In the genomic region with DNA sequence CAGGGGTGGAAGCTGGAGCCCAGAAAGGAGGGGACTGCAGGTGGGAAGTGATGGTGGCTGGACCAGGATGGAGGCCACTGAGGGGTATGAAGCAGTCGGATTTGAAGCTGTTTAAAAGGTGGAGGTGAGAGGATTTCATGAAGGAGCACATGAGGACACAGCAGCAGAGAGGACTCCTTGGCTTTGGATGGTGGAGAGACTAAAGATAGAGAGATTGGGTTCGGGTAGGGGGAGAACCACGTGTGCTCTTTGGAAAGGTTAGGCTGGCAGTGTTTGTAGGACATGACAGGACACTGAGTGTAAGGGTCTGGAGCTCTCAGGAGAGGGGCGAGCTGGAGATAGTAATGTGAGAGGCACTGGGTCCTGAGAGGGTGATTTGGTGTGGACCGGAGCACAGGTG, we compare ENCODE assay signal across 18 cellular contexts. TPM values are rescaled to one million over a fixed set of nuclear protein-coding genes. Genes with fewer than 3 reads are reported as not detected.
A peak's percentile ranks its signal among the peaks of the same experiment; 100 is the strongest.
DNase-seq lines count a peak whose midpoint lies in the region; TF ChIP-seq lines count a peak whose summit lies in the region.
"Had no signal": no experiment of that assay in that cellular context is flagged by ENCODE, and none has a peak within 500 bp of the region (broad histone marks: within the 10 kb centered on the region; RNA-seq: fewer than 3 reads in every experiment).

No MANE protein-coding gene starts in this region.

- H3K4me1 Mint-ChIP-seq in activated CD4-positive, alpha-beta T cell treated with anti-CD3 and anti-CD28 coated beads, Interleukin-2, amount 10 ng/mL, durations not matched to agents 7 days and 5 days, result peaks cover 13% of the 10 kb centered on the region
- H3K4me1 Mint-ChIP-seq in immature natural killer cell, result peaks cover 9 to 12% of the 10 kb centered on the region in 2 donors

- WGBS in suprapubic skin, result 72% methylated on average over 5 of the region's 5 CpGs

- H3K27me3 Mint-ChIP-seq in activated CD4-positive, alpha-beta T cell treated with anti-CD3 and anti-CD28 coated beads, Interleukin-2, amount 10 ng/mL, durations not matched to agents 7 days and 5 days, result peaks cover 2% of the 10 kb centered on the region
- peaks cover 0 to 9% (median 2%) of the 10 kb centered on the region in 3 donors for H3K27me3 Mint-ChIP-seq in immature natural killer cell (ENCODE audit: low read depth in 3 of 3)

- no peaks in the 10 kb centered on the region for H3K9me3 Mint-ChIP-seq in activated CD4-positive, alpha-beta T cell treated with anti-CD3 and anti-CD28 coated beads, Interleukin-2, amount 10 ng/mL, durations not matched to agents 7 days and 5 days
- no peaks in the 10 kb centered on the region for H3K9me3 Mint-ChIP-seq in immature natural killer cell
- H3K9me3 Mint-ChIP-seq: GM23338 had no signal

- intact Hi-C loops in cardiac septum (cut with DNase I), result no loop called here

- no peak overlapping the region for H3K4me3 Mint-ChIP-seq in activated CD4-positive, alpha-beta T cell treated with anti-CD3 and anti-CD28 coated beads, Interleukin-2, amount 10 ng/mL, durations not matched to agents 7 days and 5 days
- H3K4me3 Mint-ChIP-seq in immature natural killer cell, result no peak overlapping the region
- H3K4me3 Mint-ChIP-seq: GM23338 had no signal

- CTCF ChIA-PET in activated CD4-positive, alpha-beta T cell treated with anti-CD3 and anti-CD28 coated beads, Interleukin-2, amount 10 ng/mL, durations not matched to agents 7 days and 5 days (lab: Charles Lee), result interaction anchor here (0.5 kb wide), 1 partner anchor 8 kb away, joined by 4 read pairs; no protein-coding TSS in a partner anchor

- no peak for TF ChIP-seq CTCF in suprapubic skin (IDR thresholded peaks at IDR 0.05)

- peaks cover 39% of the 10 kb centered on the region for H3K36me3 ChIP-seq in suprapubic skin

- H3K27ac ChIP-seq in substantia nigra (ENCODE audit: low read depth, low read length, poor library complexity, severe bottlenecking), result peak overlapping the region; percentile 38
- H3K27ac ChIP-seq in suprapubic skin, result no peak overlapping the region
- H3K27ac ChIP-seq: BLaER1, SJSA1 had no signal

- peak overlapping the region; percentile 17 for H3K27ac Mint-ChIP-seq in activated CD4-positive, alpha-beta T cell treated with anti-CD3 and anti-CD28 coated beads, Interleukin-2, amount 10 ng/mL, durations not matched to agents 7 days and 5 days
- peak overlapping the region in 5 of 6 donors; percentile 11 to 76 (median 59) for H3K27ac Mint-ChIP-seq in immature natural killer cell
- H3K27ac Mint-ChIP-seq: GM23338 had no signal

- no peak for DNase-seq in activated CD4-positive, alpha-beta T cell treated with anti-CD3 and anti-CD28 coated beads, Interleukin-2, amount 10 ng/mL, durations not matched to agents 7 days and 5 days
- no peak for DNase-seq in activated CD4-positive, alpha-beta T cell treated with anti-CD3 and anti-CD28 coated beads for 4 hours
- DNase-seq in immature natural killer cell, result no peak
- no peak for DNase-seq in substantia nigra (lab: John Stamatoyannopoulos, UW)
- DNase-seq in suprapubic skin (ENCODE audit: low spot score in 2 of 2), result no peak
- no peak for DNase-seq in cardiac septum (ENCODE audit: low spot score)
- no peak for DNase-seq in islet precursor cell
- DNase-seq: GDM1, Kasumi-1, MM.1S, NCI-H1105, NCI-H187, NCI-H446, PC-3 had no signal

- H3K27me3 ChIP-seq in suprapubic skin, result peaks cover 12% of the 10 kb centered on the region
- H3K27me3 ChIP-seq: SJSA1 had no signal

- H3K4me1 ChIP-seq in suprapubic skin, result peaks cover 19% of the 10 kb centered on the region

- POLR2A ChIA-PET in activated CD4-positive, alpha-beta T cell treated with anti-CD3 and anti-CD28 coated beads, Interleukin-2, amount 10 ng/mL, durations not matched to agents 7 days and 5 days (lab: Charles Lee), result no interaction called here

- H3K4me3 ChIP-seq in suprapubic skin, result no peak overlapping the region
- H3K4me3 ChIP-seq: BLaER1, GM23338, SJSA1 had no signal

- H3K9me3 ChIP-seq in suprapubic skin, result no peaks in the 10 kb centered on the region
- H3K9me3 ChIP-seq: BLaER1, SJSA1 had no signal

- peaks cover 27% of the 10 kb centered on the region for H3K36me3 Mint-ChIP-seq in activated CD4-positive, alpha-beta T cell treated with anti-CD3 and anti-CD28 coated beads, Interleukin-2, amount 10 ng/mL, durations not matched to agents 7 days and 5 days (ENCODE audit: low read depth)
- peaks cover 0 to 15% (median 3%) of the 10 kb centered on the region in 3 donors for H3K36me3 Mint-ChIP-seq in immature natural killer cell

- TF ChIP-seq EP300 in suprapubic skin (IDR thresholded peaks at IDR 0.05), result no peak

- TF ChIP-seq POLR2A in Raji (IDR thresholded peaks at IDR 0.05; ENCODE audit: insufficient read depth, low read depth, low read length) (0 out of 2 replicates have a peak, but pooled peaks have one; percentile 23), suprapubic skin (IDR thresholded peaks at IDR 0.05) (no peak)

RNA-seq across cellular contexts. Expression of a gene that starts 8.8 kb away (rescaled TPM):
- total RNA-seq in activated CD4-positive, alpha-beta T cell treated with anti-CD3 and anti-CD28 coated beads, Interleukin-2, amount 10 ng/mL, durations not matched to agents 7 days and 5 days, result 100 to 1,000 TPM; 485 to 566 TPM
- 1,000 to 10,000 TPM in 2 of 3 donors, 100 to 1,000 TPM in 1; 754 to 1,123 (median 1,001) TPM for polyA plus RNA-seq in immature natural killer cell
- total RNA-seq in suprapubic skin (100 to 1,000 TPM in 3 of 4 donors, 10 to 100 TPM in 1; 80.9 to 160 (median 146) TPM), cardiac septum (210 TPM)

RNA-seq across cellular contexts. Expression of a gene that starts 9.6 kb away (rescaled TPM):
- 1 to 10 TPM; 6.1 to 7.3 TPM for total RNA-seq in activated CD4-positive, alpha-beta T cell treated with anti-CD3 and anti-CD28 coated beads, Interleukin-2, amount 10 ng/mL, durations not matched to agents 7 days and 5 days
- polyA plus RNA-seq in immature natural killer cell, result 1 to 10 TPM in 2 of 3 donors, not detected in 1; 1.8 to 2.9 TPM
- total RNA-seq in suprapubic skin (10 to 100 TPM in 1 of 4 donors, 1 to 10 TPM in 3; 5.9 to 11.4 (median 8.4) TPM), cardiac septum (2.6 TPM)

RNA-seq across cellular contexts. Expression of a gene that starts 14.9 kb away (rescaled TPM):
- 1 to 10 TPM; 1.3 to 1.4 TPM for total RNA-seq in activated CD4-positive, alpha-beta T cell treated with anti-CD3 and anti-CD28 coated beads, Interleukin-2, amount 10 ng/mL, durations not matched to agents 7 days and 5 days
- polyA plus RNA-seq in immature natural killer cell, result under 1 TPM in 2 of 3 donors, not detected in 1; 0.18 to 0.34 TPM
- total RNA-seq in suprapubic skin (10 to 100 TPM in 1 of 4 donors, 1 to 10 TPM in 2, under 1 TPM in 1; 0.95 to 11.2 (median 1.6) TPM), cardiac septum (6.9 TPM)

RNA-seq across cellular contexts. Expression of a gene that starts 43.7 kb away (rescaled TPM):
- 10 to 100 TPM; 80.7 to 87.3 TPM for total RNA-seq in activated CD4-positive, alpha-beta T cell treated with anti-CD3 and anti-CD28 coated beads, Interleukin-2, amount 10 ng/mL, durations not matched to agents 7 days and 5 days
- polyA plus RNA-seq in immature natural killer cell, result 10 to 100 TPM; 11.9 to 24.7 (median 14.2) TPM
- 100 to 1,000 TPM in 1 of 4 donors, 10 to 100 TPM in 3; 60.0 to 112 (median 74.8) TPM for total RNA-seq in suprapubic skin
- 45.8 TPM for total RNA-seq in cardiac septum

RNA-seq across cellular contexts. Expression of a gene that starts 47.8 kb away (rescaled TPM):
- total RNA-seq in activated CD4-positive, alpha-beta T cell treated with anti-CD3 and anti-CD28 coated beads, Interleukin-2, amount 10 ng/mL, durations not matched to agents 7 days and 5 days, result 10 to 100 TPM; 38.5 to 40.0 TPM
- 10 to 100 TPM in 1 of 3 donors, 1 to 10 TPM in 2; 5.9 to 15.6 (median 7.5) TPM for polyA plus RNA-seq in immature natural killer cell
- total RNA-seq in suprapubic skin (10 to 100 TPM; 13.5 to 24.1 (median 15.7) TPM), cardiac septum (8.2 TPM)
